ENCODE assay signal across 8 cellular contexts in the genomic region with DNA sequence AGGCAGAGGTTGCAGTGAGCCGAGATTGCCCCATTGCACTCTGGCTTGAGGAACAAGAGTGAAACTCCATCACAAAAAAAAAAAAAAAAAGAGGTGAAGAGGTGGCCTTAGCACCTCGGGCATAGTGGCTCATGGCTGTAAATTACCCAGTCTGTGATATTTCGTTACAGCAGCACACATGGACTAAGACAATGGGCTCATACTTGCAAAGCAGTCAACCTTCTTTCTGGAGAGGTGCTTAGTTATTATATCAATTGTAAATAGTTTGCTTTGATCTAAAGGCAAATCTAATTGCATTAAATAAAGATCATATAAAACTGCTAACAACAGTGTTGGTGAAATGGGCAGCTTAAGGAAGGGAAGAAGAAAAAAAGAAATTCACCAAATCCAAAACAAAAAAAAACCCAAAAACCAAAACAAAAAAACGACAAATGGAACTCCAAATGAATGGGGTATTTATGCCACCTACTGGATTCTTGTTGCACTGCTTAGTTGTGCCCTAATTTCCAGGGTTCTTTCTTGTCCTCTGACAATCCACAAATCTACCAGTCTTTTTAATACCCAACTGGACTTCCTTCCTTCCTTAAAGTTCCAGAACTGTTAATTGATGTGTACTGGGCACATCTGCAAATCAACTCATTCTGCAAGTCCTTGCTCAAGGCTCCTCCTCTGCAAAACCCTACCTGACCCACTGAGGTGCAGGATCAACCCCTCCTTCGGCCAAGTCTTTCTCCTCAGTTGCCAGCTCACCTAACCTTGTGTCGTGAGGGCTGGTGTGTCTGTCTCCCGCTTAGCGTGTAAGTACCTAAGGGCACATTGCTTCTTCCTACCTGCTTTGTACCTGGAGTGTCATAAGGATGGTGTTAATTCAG. TPM values are rescaled to one million over a fixed set of nuclear protein-coding genes. Genes with fewer than 3 reads are reported as not detected.
DNase-seq lines count a peak whose midpoint lies in the region; ATAC-seq lines count a peak whose summit lies in the region.

No MANE protein-coding gene starts in this region.

- peaks cover 5 to 27% (median 10%) of the 10 kb centered on the region in 5 donors for H3K27me3 Mint-ChIP-seq in naive thymus-derived CD4-positive, alpha-beta T cell
- H3K27me3 Mint-ChIP-seq in activated CD4-positive, alpha-beta memory T cell treated with anti-CD3 and anti-CD28 coated beads, Interleukin-2, amount 10 ng/mL, durations not matched to agents 7 days and 5 days = peaks cover 21% of the 10 kb centered on the region

- H3K4me3 Mint-ChIP-seq in naive thymus-derived CD4-positive, alpha-beta T cell = no peak overlapping the region
- no peak overlapping the region for H3K4me3 Mint-ChIP-seq in activated CD4-positive, alpha-beta memory T cell treated with anti-CD3 and anti-CD28 coated beads, Interleukin-2, amount 10 ng/mL, durations not matched to agents 7 days and 5 days

- no peak overlapping the region for H3K27ac Mint-ChIP-seq in naive thymus-derived CD4-positive, alpha-beta T cell
- H3K27ac Mint-ChIP-seq in activated CD4-positive, alpha-beta memory T cell treated with anti-CD3 and anti-CD28 coated beads, Interleukin-2, amount 10 ng/mL, durations not matched to agents 7 days and 5 days = no peak overlapping the region

- no peaks in the 10 kb centered on the region for H3K4me1 ChIP-seq in naive thymus-derived CD4-positive, alpha-beta T cell (ENCODE audit: control insufficient read depth in 2 of 2, insufficient read depth in 2 of 2, low read length in 2 of 2)

- no peak overlapping the region for H3K27ac ChIP-seq in naive thymus-derived CD4-positive, alpha-beta T cell (ENCODE audit: low read depth, low read length)

- no peaks in the 10 kb centered on the region for H3K36me3 Mint-ChIP-seq in naive thymus-derived CD4-positive, alpha-beta T cell
- H3K36me3 Mint-ChIP-seq in activated CD4-positive, alpha-beta memory T cell treated with anti-CD3 and anti-CD28 coated beads, Interleukin-2, amount 10 ng/mL, durations not matched to agents 7 days and 5 days (ENCODE audit: low read depth) = no peaks in the 10 kb centered on the region

- intact Hi-C loops in naive thymus-derived CD4-positive, alpha-beta T cell (cut with micrococcal nuclease) = loop anchor here (1.0 to 2.0 kb wide), 4 partner anchors 193 to 459 kb away; no protein-coding TSS in a partner anchor

- H3K9me3 Mint-ChIP-seq in naive thymus-derived CD4-positive, alpha-beta T cell = peaks cover 0 to 4% (median 0%) of the 10 kb centered on the region in 11 donors
- no peaks in the 10 kb centered on the region for H3K9me3 Mint-ChIP-seq in activated CD4-positive, alpha-beta memory T cell treated with anti-CD3 and anti-CD28 coated beads, Interleukin-2, amount 10 ng/mL, durations not matched to agents 7 days and 5 days

- no peaks in the 10 kb centered on the region for H3K4me1 Mint-ChIP-seq in naive thymus-derived CD4-positive, alpha-beta T cell
- no peaks in the 10 kb centered on the region for H3K4me1 Mint-ChIP-seq in activated CD4-positive, alpha-beta memory T cell treated with anti-CD3 and anti-CD28 coated beads, Interleukin-2, amount 10 ng/mL, durations not matched to agents 7 days and 5 days

- peak; percentile 56 for DNase-seq in COLO829 (ENCODE audit: low spot score)
- DNase-seq in HCEC 1CT = peak; percentile 21
- DNase-seq in OCI-M1 (lab: John Stamatoyannopoulos, UW) = peak; percentile 48
- peak; percentile 74 for DNase-seq in epidermal melanocyte (ENCODE audit: insufficient read length, low spot score)
- DNase-seq in naive thymus-derived CD4-positive, alpha-beta T cell = peak in 4 of 9 donors; percentile 12 to 35 (median 29)
- no peak for DNase-seq in activated CD4-positive, alpha-beta memory T cell treated with anti-CD3 and anti-CD28 coated beads, Interleukin-2, amount 10 ng/mL, durations not matched to agents 7 days and 5 days
- DNase-seq in stimulated activated CD8-positive, alpha-beta memory T cell treated with anti-CD3 and anti-CD28 coated beads, Interleukin-4, amount 100 ng/mL, for 48 hours = no peak

- no peaks in the 10 kb centered on the region for H3K27me3 ChIP-seq in naive thymus-derived CD4-positive, alpha-beta T cell (ENCODE audit: control insufficient read depth in 2 of 2, insufficient read depth in 2 of 2, low read length in 2 of 2)

- CTCF ChIA-PET in naive thymus-derived CD4-positive, alpha-beta T cell (lab: Charles Lee) = interaction anchor here (0.7 kb wide), 1 partner anchor 193 kb away, joined by 3 read pairs; no protein-coding TSS in a partner anchor
- CTCF ChIA-PET in activated CD4-positive, alpha-beta memory T cell treated with anti-CD3 and anti-CD28 coated beads, Interleukin-2, amount 10 ng/mL, durations not matched to agents 7 days and 5 days (lab: Charles Lee) = interaction anchor here (0.6 to 2.7 kb wide), 9 partner anchors 14 to 433 kb away, joined by 3 to 18 read pairs (median 3); no protein-coding TSS in a partner anchor

- no peak overlapping the region for H3K4me3 ChIP-seq in naive thymus-derived CD4-positive, alpha-beta T cell (ENCODE audit: low read length)

- H3K9me3 ChIP-seq in naive thymus-derived CD4-positive, alpha-beta T cell (ENCODE audit: control insufficient read depth in 2 of 3, low read length in 3 of 3) = no peaks in the 10 kb centered on the region

- peak; percentile 41 for ATAC-seq in naive thymus-derived CD4-positive, alpha-beta T cell
- ATAC-seq in activated CD4-positive, CD25-positive, alpha-beta regulatory T cell treated with anti-CD3 and anti-CD28 coated beads, Interleukin-2, amount 50 U/mL, for 24 hours = no peak

- H3K36me3 ChIP-seq in naive thymus-derived CD4-positive, alpha-beta T cell (ENCODE audit: control insufficient read depth in 2 of 3, insufficient read depth in 3 of 3, low read length in 3 of 3) = no peaks in the 10 kb centered on the region

- POLR2A ChIA-PET in naive thymus-derived CD4-positive, alpha-beta T cell (lab: Charles Lee) = no interaction called here
- POLR2A ChIA-PET in activated CD4-positive, alpha-beta memory T cell treated with anti-CD3 and anti-CD28 coated beads, Interleukin-2, amount 10 ng/mL, durations not matched to agents 7 days and 5 days (lab: Charles Lee) = no interaction called here

RNA-seq across cellular contexts. Expression of a gene that starts 35.0 kb away (rescaled TPM):
- total RNA-seq in naive thymus-derived CD4-positive, alpha-beta T cell = not detected
- not detected for polyA plus RNA-seq in naive thymus-derived CD4-positive, alpha-beta T cell
- not detected for total RNA-seq in activated CD4-positive, alpha-beta memory T cell treated with anti-CD3 and anti-CD28 coated beads, Interleukin-2, amount 10 ng/mL, durations not matched to agents 7 days and 5 days

Comparison
In these comparisons a context has a peak if more than half of its experiments do, and no peak if none do; other contexts are left out.
1. DNase-seq: peak in COLO829 (single experiment), HCEC 1CT (single experiment), OCI-M1 (single experiment) and epidermal melanocyte (single experiment); none in activated CD4-positive, alpha-beta memory T cell treated with anti-CD3 and anti-CD28 coated beads, Interleukin-2, amount 10 ng/mL, durations not matched to agents 7 days and 5 days (single experiment) and stimulated activated CD8-positive, alpha-beta memory T cell treated with anti-CD3 and anti-CD28 coated beads, Interleukin-4, amount 100 ng/mL, for 48 hours (single experiment).